ENCODE assay signal across 29 cellular contexts in the genomic region with DNA sequence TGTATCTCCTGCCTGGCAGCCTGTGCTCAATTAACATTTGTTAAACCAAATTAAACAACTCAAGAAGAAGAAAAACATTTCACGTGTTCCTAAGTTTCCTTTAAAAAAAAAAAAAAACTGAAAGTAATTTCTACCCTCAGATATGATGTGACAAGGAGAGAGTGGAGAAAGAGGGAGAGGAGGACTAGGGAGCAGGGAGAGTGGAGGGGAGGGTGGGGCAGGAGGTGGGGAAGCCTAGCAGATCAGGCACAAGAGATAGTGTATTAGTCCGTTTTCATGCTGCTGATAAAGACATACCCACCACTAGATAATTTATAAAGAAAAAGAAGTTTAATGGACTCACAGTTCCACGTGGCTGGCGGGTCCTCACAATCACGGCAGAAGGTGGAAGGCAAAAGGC.
"Had no signal": no experiment of that assay in that cellular context is flagged by ENCODE, and none has a peak within 500 bp of the region (broad histone marks: within the 10 kb centered on the region; RNA-seq: fewer than 3 reads in every experiment).

No MANE protein-coding gene starts in this region.

- DNase-seq: stimulated activated CD4-positive, alpha-beta T cell treated with anti-CD3 and anti-CD28 coated beads, Interleukin-2, amount 100 ng/mL, for 48 hours; stimulated activated CD4-positive, alpha-beta T cell treated with anti-CD3 and anti-CD28 coated beads, Interleukin-4, amount 100 ng/mL, for 1 hour; stimulated activated CD4-positive, alpha-beta T cell treated with anti-CD3 and anti-CD28 coated beads, Interleukin-4, amount 100 ng/mL, for 24 hours; stimulated activated CD4-positive, alpha-beta T cell treated with anti-CD3 and anti-CD28 coated beads, Interleukin-4, amount 100 ng/mL, for 4 hours; stimulated activated CD8-positive, alpha-beta memory T cell treated with anti-CD3 and anti-CD28 coated beads, Interleukin-4, amount 100 ng/mL, for 48 hours; stimulated activated naive B cell treated with anti-CD40 and anti-IgM and Interleukin-4, amounts not matched to agents 10 μg/mL and 1 μg/mL and 100 μg/mL, for 72 hours; stimulated activated naive CD4-positive, alpha-beta T cell; stimulated activated naive CD4-positive, alpha-beta T cell treated with Interleukin-2 at 50 U/mL for 16 hours; stimulated activated naive CD8-positive, alpha-beta T cell treated with anti-CD3 and anti-CD28 coated beads, Interleukin-15, amount 100 ng/mL, for 72 hours; stimulated activated naive CD8-positive, alpha-beta T cell treated with anti-CD3 and anti-CD28 coated beads, Interleukin-15, Interleukin-2, amounts not matched to agents 100 U/mL and 50 U/mL, for 24 hours; stomach; substantia nigra; testis; thyroid gland; tibial artery; transverse colon; trophoblast cell; upper lobe of left lung; upper lobe of right lung; uterus had no signal

- H3K27ac ChIP-seq: stomach, suprapubic skin, testis, thoracic aorta, thyroid gland, tibial artery, transverse colon, upper lobe of left lung, upper lobe of right lung, vagina had no signal

- H3K4me1 ChIP-seq: stomach, suprapubic skin, testis, thyroid gland, tibial artery, transverse colon, upper lobe of left lung, upper lobe of right lung, uterus, vagina had no signal

- H3K27me3 Mint-ChIP-seq: type B pancreatic cell had no signal

- H3K27ac Mint-ChIP-seq: stimulated activated effector memory CD8-positive, alpha-beta T cell treated with anti-CD3 and anti-CD28 coated beads, Interleukin-12 subunit alpha, Interleukin-12 subunit beta, amount 100 ng/mL, for 72 hours; stimulated activated memory B cell treated with anti-CD40 and anti-IgM and Interleukin-4, amounts not matched to agents 10 μg/mL and 1 μg/mL and 100 μg/mL, for 72 hours; stimulated activated naive B cell treated with anti-CD40 and anti-IgM and Interleukin-4, amounts not matched to agents 10 μg/mL and 1 μg/mL and 100 μg/mL, for 72 hours; stimulated activated naive CD8-positive, alpha-beta T cell treated with anti-CD3 and anti-CD28 coated beads, Interleukin-15, amount 100 ng/mL, for 72 hours; stimulated activated naive CD8-positive, alpha-beta T cell treated with anti-CD3 and anti-CD28 coated beads, Interleukin-15, Interleukin-2, amounts not matched to agents 100 ng/mL and 50 ng/mL, for 24 hours; type B pancreatic cell had no signal

- H3K4me1 Mint-ChIP-seq: stimulated activated memory B cell treated with anti-CD40 and anti-IgM and Interleukin-4, amounts not matched to agents 10 μg/mL and 1 μg/mL and 100 μg/mL, for 72 hours; stimulated activated naive CD8-positive, alpha-beta T cell treated with anti-CD3 and anti-CD28 coated beads, Interleukin-15, amount 100 ng/mL, for 72 hours had no signal

- ATAC-seq: stimulated activated effector memory CD8-positive, alpha-beta T cell treated with anti-CD3 and anti-CD28 coated beads, Interleukin-12 subunit alpha, Interleukin-12 subunit beta, amount 100 ng/mL, for 72 hours; stimulated activated memory B cell treated with anti-CD40 and anti-IgM and Interleukin-4, amounts not matched to agents 10 μg/mL and 1 μg/mL and 100 μg/mL, for 72 hours; stimulated activated naive B cell treated with anti-CD40 and anti-IgM and Interleukin-4, amounts not matched to agents 10 μg/mL and 1 μg/mL and 100 μg/mL, for 72 hours; stimulated activated naive CD8-positive, alpha-beta T cell treated with anti-CD3 and anti-CD28 coated beads, Interleukin-15, amount 100 ng/mL, for 72 hours; stimulated activated naive CD8-positive, alpha-beta T cell treated with anti-CD3 and anti-CD28 coated beads, Interleukin-15, Interleukin-2, amounts not matched to agents 100 U/mL and 50 U/mL, for 24 hours; upper lobe of right lung had no signal

- H3K27me3 ChIP-seq: stomach, suprapubic skin, testis, thyroid gland, tibial artery, tibial nerve, transverse colon, upper lobe of left lung, upper lobe of right lung, uterus, vagina had no signal

- H3K36me3 Mint-ChIP-seq: stimulated activated effector memory CD8-positive, alpha-beta T cell treated with anti-CD3 and anti-CD28 coated beads, Interleukin-12 subunit alpha, Interleukin-12 subunit beta, amount 100 ng/mL, for 72 hours; type B pancreatic cell had no signal

- H3K36me3 ChIP-seq: stomach, suprapubic skin, thoracic aorta, thyroid gland, tibial artery, tibial nerve, transverse colon, upper lobe of left lung, upper lobe of right lung, uterus, vagina had no signal

- FAIRE-seq: urothelium cell line had no signal

- H3K4me3 Mint-ChIP-seq: stimulated activated effector memory CD8-positive, alpha-beta T cell treated with anti-CD3 and anti-CD28 coated beads, Interleukin-12 subunit alpha, Interleukin-12 subunit beta, amount 100 ng/mL, for 72 hours; stimulated activated memory B cell treated with anti-CD40 and anti-IgM and Interleukin-4, amounts not matched to agents 10 μg/mL and 1 μg/mL and 100 μg/mL, for 72 hours; stimulated activated naive B cell treated with anti-CD40 and anti-IgM and Interleukin-4, amounts not matched to agents 10 μg/mL and 1 μg/mL and 100 μg/mL, for 72 hours; stimulated activated naive CD8-positive, alpha-beta T cell treated with anti-CD3 and anti-CD28 coated beads, Interleukin-15, amount 100 ng/mL, for 72 hours; stimulated activated naive CD8-positive, alpha-beta T cell treated with anti-CD3 and anti-CD28 coated beads, Interleukin-15, Interleukin-2, amounts not matched to agents 100 ng/mL and 50 ng/mL, for 24 hours; type B pancreatic cell had no signal

- H3K4me3 ChIP-seq: stomach, suprapubic skin, testis, thoracic aorta, thyroid gland, tibial artery, tibial nerve, transverse colon, upper lobe of left lung, upper lobe of right lung, uterus, vagina had no signal

- H3K9me3 Mint-ChIP-seq: stimulated activated effector memory CD8-positive, alpha-beta T cell treated with anti-CD3 and anti-CD28 coated beads, Interleukin-12 subunit alpha, Interleukin-12 subunit beta, amount 100 ng/mL, for 72 hours; stimulated activated memory B cell treated with anti-CD40 and anti-IgM and Interleukin-4, amounts not matched to agents 10 μg/mL and 1 μg/mL and 100 μg/mL, for 72 hours; stimulated activated naive B cell treated with anti-CD40 and anti-IgM and Interleukin-4, amounts not matched to agents 10 μg/mL and 1 μg/mL and 100 μg/mL, for 72 hours; stimulated activated naive CD8-positive, alpha-beta T cell treated with anti-CD3 and anti-CD28 coated beads, Interleukin-15, amount 100 ng/mL, for 72 hours; stimulated activated naive CD8-positive, alpha-beta T cell treated with anti-CD3 and anti-CD28 coated beads, Interleukin-15, Interleukin-2, amounts not matched to agents 100 ng/mL and 50 ng/mL, for 24 hours had no signal

- H3K9me3 ChIP-seq: stomach, suprapubic skin, testis, thoracic aorta, thyroid gland, tibial artery, tibial nerve, transverse colon, upper lobe of left lung, upper lobe of right lung, uterus, vagina had no signal
